Comparison of ENCODE assay signal across 8 cellular contexts in genomic region chr19:36688058-36688457, GRCh38. TPM values are rescaled to one million over a fixed set of nuclear protein-coding genes. Genes with fewer than 3 reads are reported as not detected.
DNase-seq lines count a peak whose midpoint lies in the region; ATAC-seq and TF ChIP-seq lines count a peak whose summit lies in the region.

No MANE protein-coding gene starts in this region.

- H3K9me2 ChIP-seq in SU-DHL-6 (replicated peaks; ENCODE audit: insufficient read depth, low read length), result no peaks in the 10 kb centered on the region

- H3K9ac ChIP-seq in SU-DHL-6 (ENCODE audit: low read length), result peak overlapping the region; percentile 80
- H3K9ac ChIP-seq in skeletal muscle satellite cell (ENCODE audit: low read depth, low read length), result peak overlapping the region; percentile 91

- H3K27me3 ChIP-seq in SU-DHL-6 (ENCODE audit: low read length) (no peaks in the 10 kb centered on the region), foreskin keratinocyte (no peaks in the 10 kb centered on the region), skeletal muscle satellite cell (ENCODE audit: control insufficient read depth, insufficient read depth, low read length) (no peaks in the 10 kb centered on the region)

- H3K4me3 ChIP-seq in SU-DHL-6 (ENCODE audit: insufficient read depth, low read length, poor library complexity, severe bottlenecking) (peak overlapping the region; percentile 76), skeletal muscle satellite cell (ENCODE audit: low read length) (peak overlapping the region; percentile 97)

- peak; percentile 1 for ATAC-seq in GM18907 (IDR thresholded peaks at IDR 0.05; ENCODE audit: unreplicated experiment)
- ATAC-seq in foreskin keratinocyte, result no peak
- no peak for ATAC-seq in esophagus mucosa
- ATAC-seq in GM21529 (IDR thresholded peaks at IDR 0.05; ENCODE audit: unreplicated experiment), result no peak
- no peak for ATAC-seq in HG03521 (IDR thresholded peaks at IDR 0.05; ENCODE audit: unreplicated experiment)

- H4K20me1 ChIP-seq in SU-DHL-6 (ENCODE audit: low read depth, low read length), result no peaks in the 10 kb centered on the region

- DNase-seq in foreskin keratinocyte (peak in 1 of 2 donors; percentile 1), SK-N-DZ (ENCODE audit: low spot score) (no peak)

- no peak for TF ChIP-seq CTCF in SU-DHL-6 (IDR thresholded peaks at IDR 0.05; ENCODE audit: insufficient read depth, low read length, poor library complexity, severe bottlenecking)
- no peak for TF ChIP-seq CTCF in foreskin keratinocyte (conservative IDR thresholded peaks at IDR 0.05)

- no peaks in the 10 kb centered on the region for H3K4me1 ChIP-seq in foreskin keratinocyte
- no peaks in the 10 kb centered on the region for H3K4me1 ChIP-seq in skeletal muscle satellite cell (ENCODE audit: control insufficient read depth, insufficient read depth, low read length)

- no peaks in the 10 kb centered on the region for H3F3A ChIP-seq in SU-DHL-6 (ENCODE audit: insufficient read depth)

- H3K36me3 ChIP-seq in SU-DHL-6 (ENCODE audit: low read length) (peaks cover 48% of the 10 kb centered on the region), skeletal muscle satellite cell (ENCODE audit: insufficient read depth, low read length) (peaks cover 39% of the 10 kb centered on the region)

- H3K4me2 ChIP-seq in SU-DHL-6 (ENCODE audit: low read depth, low read length, poor library complexity, severe bottlenecking), result peak overlapping the region; percentile 93
- peak overlapping the region; percentile 89 for H3K4me2 ChIP-seq in skeletal muscle satellite cell (ENCODE audit: low read length)

- peaks cover 34% of the 10 kb centered on the region for H3K79me2 ChIP-seq in SU-DHL-6 (ENCODE audit: insufficient read depth, low read length)

- H2AFZ ChIP-seq in SU-DHL-6 (ENCODE audit: low read depth, low read length, severe bottlenecking), result no peak overlapping the region

- no peak overlapping the region for H3K27ac ChIP-seq in SU-DHL-6 (ENCODE audit: low read depth, low read length)
- peak overlapping the region; percentile 41 for H3K27ac ChIP-seq in foreskin keratinocyte

- H3K9me3 ChIP-seq in SU-DHL-6 (ENCODE audit: insufficient read depth, low read length) (peaks cover 8% of the 10 kb centered on the region; the same call in 1 of the 2 replicates), skeletal muscle satellite cell (replicated peaks; ENCODE audit: low read length) (no peaks in the 10 kb centered on the region)

RNA-seq across cellular contexts. Expression of gene ZNF567, which starts 0.6 kb away (rescaled TPM):
- 6.1 and 6.8 TPM in 2 replicates for total RNA-seq in foreskin keratinocyte
- polyA plus RNA-seq in foreskin keratinocyte, result 3.1 and 3.5 TPM in 2 replicates
- 3.7 and 4.1 TPM in 2 replicates for total RNA-seq in skeletal muscle satellite cell (2012; rRNA removed)
- 7.0 and 10.4 TPM in 2 replicates for polyA plus RNA-seq in SK-N-DZ (2014; cell fraction: cytosol; rRNA removed)
- polyA plus RNA-seq in SK-N-DZ (2014; cell fraction: nucleus; rRNA removed), result 17.3 and 25.4 TPM in 2 replicates
- 2.3 TPM for total RNA-seq in esophagus mucosa

RNA-seq across cellular contexts. Expression of gene ZNF461, which starts 21.4 kb away (rescaled TPM):
- total RNA-seq in foreskin keratinocyte (3.4 and 3.6 TPM in 2 replicates), esophagus mucosa (3.0 TPM)
- polyA plus RNA-seq in foreskin keratinocyte, result 1.0 and 1.1 TPM in 2 replicates
- total RNA-seq in skeletal muscle satellite cell (2012; rRNA removed), result 5.0 and 5.1 TPM in 2 replicates
- 8.9 and 9.5 TPM in 2 replicates for polyA plus RNA-seq in SK-N-DZ (2014; cell fraction: cytosol; rRNA removed)
- 3.9 and 7.7 TPM in 2 replicates for polyA plus RNA-seq in SK-N-DZ (2014; cell fraction: nucleus; rRNA removed)
